ENCODE assay signal across 8 cellular contexts in the genomic region with DNA sequence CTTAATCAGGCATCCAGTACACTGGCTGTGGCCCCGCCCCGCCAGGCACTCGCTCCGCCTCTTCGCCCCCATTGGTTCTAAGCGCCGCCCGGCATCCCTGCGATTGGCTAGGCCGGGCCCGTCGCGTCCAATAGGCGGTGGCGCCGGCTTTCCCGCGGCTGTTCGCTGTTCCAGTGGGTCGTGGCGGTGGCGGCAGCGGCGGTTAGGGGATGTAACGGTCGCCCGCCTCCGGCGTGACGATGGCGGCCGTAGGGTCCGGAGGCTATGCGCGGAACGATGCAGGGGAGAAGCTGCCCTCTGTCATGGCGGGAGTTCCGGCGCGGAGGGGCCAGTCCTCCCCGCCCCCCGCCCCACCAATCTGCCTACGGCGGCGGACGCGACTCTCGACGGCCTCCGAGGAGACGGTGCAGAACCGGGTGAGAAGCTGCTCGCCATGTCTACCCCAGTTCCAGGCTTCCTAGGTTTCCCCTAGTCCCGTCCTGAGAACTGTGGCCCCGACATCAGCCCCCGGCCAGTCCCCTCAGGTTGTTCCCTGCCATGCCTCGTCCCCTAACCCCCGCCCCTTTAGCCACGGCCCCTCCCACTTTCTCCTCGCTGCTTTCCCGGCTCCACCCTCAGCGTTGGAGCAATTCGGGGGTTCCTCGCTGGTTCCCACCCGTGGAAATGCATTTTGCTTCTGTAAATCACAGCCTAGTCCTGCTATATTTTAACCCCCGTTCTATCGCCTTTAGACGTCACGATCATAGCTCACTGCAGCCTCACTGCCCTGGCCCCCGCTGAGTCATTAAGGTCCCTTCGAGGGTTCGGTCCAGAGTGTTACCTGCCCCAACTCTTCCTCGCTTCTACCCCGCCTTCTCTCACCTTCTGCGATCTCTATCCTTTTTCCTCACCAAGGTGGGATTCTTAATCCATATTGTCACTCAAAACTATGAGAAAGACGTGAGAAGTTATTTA. TPM values are rescaled to one million over a fixed set of nuclear protein-coding genes. Genes with fewer than 3 reads are reported as not detected.
DNase-seq lines count a peak whose midpoint lies in the region; ATAC-seq and TF ChIP-seq lines count a peak whose summit lies in the region.

A gene (plus strand): TSS at position 165 of the 954 bp plus-strand sequence. CDS start 75 bp downstream, at position 240.

- peak; percentile 98 for DNase-seq in GM13976 (ENCODE audit: low spot score)
- DNase-seq in NCI-H1436 treated with DMSO at 0.1 percent for 48 hours (lab: John Stamatoyannopoulos, UW) = peak; percentile 92
- peak; percentile 95 for DNase-seq in SW480 (ENCODE audit: low spot score)
- peak; percentile 87 for DNase-seq in activated naive CD8-positive, alpha-beta T cell treated with anti-CD3 and anti-CD28 coated beads, Interleukin-2, amount 50 U/mL, for 16 hours (ENCODE audit: low read depth, low spot score)
- peak; percentile 92 to 94 for DNase-seq in heart right ventricle
- DNase-seq in psoas muscle = peak; percentile 94 to 96
- no peak for DNase-seq in vagina (ENCODE audit: extremely low spot score in 2 of 2)

- H3K36me3 ChIP-seq in heart right ventricle (peaks cover 0 to 8% (median 0%) of the 10 kb centered on the region in 9 donors), psoas muscle (ENCODE audit: insufficient read depth in 1 of 2, low read depth in 1 of 2) (no peaks in the 10 kb centered on the region), vagina (no peaks in the 10 kb centered on the region)

- peak within 1 kb of the TSS; percentile 43 to 75 (median 66) for H3K4me3 ChIP-seq in heart right ventricle
- peak within 1 kb of the TSS; percentile 71 for H3K4me3 ChIP-seq in psoas muscle
- H3K4me3 ChIP-seq in vagina = peak within 1 kb of the TSS; percentile 54 to 63

- TF ChIP-seq POLR2A in vagina (IDR thresholded peaks at IDR 0.05) = no peak

- H3K4me1 ChIP-seq in heart right ventricle (peaks cover 3 to 21% (median 16%) of the 10 kb centered on the region in 9 donors), psoas muscle (peaks cover 19% of the 10 kb centered on the region), vagina (peaks cover 25% of the 10 kb centered on the region)

- 1% methylated on average over 62 to 75 of the region's 76 CpGs for WGBS in heart right ventricle, 2 donors
- WGBS in psoas muscle, 3 donors = 0 to 1% (median 1%) methylated on average over 58 to 76 of the region's 76 CpGs

- no peaks in the 10 kb centered on the region for H3K27me3 ChIP-seq in heart right ventricle
- no peaks in the 10 kb centered on the region for H3K27me3 ChIP-seq in psoas muscle (ENCODE audit: insufficient read depth in 3 of 3, low read length in 2 of 3)
- H3K27me3 ChIP-seq in vagina = no peaks in the 10 kb centered on the region

- peak; percentile 80 for ATAC-seq in HG02840 (IDR thresholded peaks at IDR 0.05; ENCODE audit: low FRiP score, unreplicated experiment)
- peak; percentile 83 to 92 (median 88) for ATAC-seq in heart right ventricle
- peak; percentile 86 to 90 (median 88) for ATAC-seq in psoas muscle

- H3K27ac ChIP-seq in heart right ventricle (peak within 1 kb of the TSS; percentile 86 to 97 (median 92)), psoas muscle (peak within 1 kb of the TSS; percentile 90), vagina (peak within 1 kb of the TSS; percentile 94)

- intact Hi-C loops in heart right ventricle (cut with DNase I) (loop anchor here in 7 of 10 donors (1.0 to 10.0 kb wide), 10 partner anchors 41 to 159 kb away; a partner anchor contains a TSS), psoas muscle (cut with DNase I) (loop anchor here (2.0 to 5.0 kb wide), 5 partner anchors 38 to 116 kb away; a partner anchor contains a TSS), vagina (cut with DNase I) (loop anchor here (5.0 to 10.0 kb wide), 2 partner anchors 58 to 60 kb away; a partner anchor contains a TSS)

- H3K9me3 ChIP-seq in heart right ventricle (no peaks in the 10 kb centered on the region), psoas muscle (no peaks in the 10 kb centered on the region), vagina (no peaks in the 10 kb centered on the region)

- in situ Hi-C loops in GM13976 (cut with MboI; ENCODE audit: low sequenced_read_pairs, unreplicated experiment) = no loop called here

- TF ChIP-seq CTCF in GM13976 (IDR thresholded peaks at IDR 0.05; ENCODE audit: borderline replicate concordance, control extremely low read depth, extremely low read depth, insufficient read depth, missing control alignments) (no peak), heart right ventricle (IDR thresholded peaks at IDR 0.05) (peak in 2 of 9 donors; percentile 1 to 7), psoas muscle (IDR thresholded peaks at IDR 0.05) (no peak), vagina (IDR thresholded peaks at IDR 0.05) (no peak)

RNA-seq across cellular contexts. Expression of the gene that starts here (rescaled TPM):
- 10 to 100 TPM in 7 of 10 donors, 1 to 10 TPM in 3; 6.0 to 33.7 (median 12.9) TPM for total RNA-seq in heart right ventricle
- 10 to 100 TPM in 1 of 2 donors, 1 to 10 TPM in 1; 1.6 to 22.1 TPM for polyA plus RNA-seq in heart right ventricle
- 1 to 10 TPM in 3 of 4 donors, under 1 TPM in 1; 0.81 to 3.8 (median 2.8) TPM for total RNA-seq in psoas muscle
- polyA plus RNA-seq in psoas muscle = 1 to 10 TPM; 2.3 to 7.2 (median 2.6) TPM
- total RNA-seq in vagina = 2.5 TPM

Comparison
In these comparisons a context has a peak if more than half of its experiments do, and no peak if none do; other contexts are left out.
1. DNase-seq: peak in GM13976 (single experiment), NCI-H1436 treated with DMSO at 0.1 percent for 48 hours (single experiment), SW480 (single experiment), activated naive CD8-positive, alpha-beta T cell treated with anti-CD3 and anti-CD28 coated beads, Interleukin-2, amount 50 U/mL, for 16 hours (single experiment), heart right ventricle (2 of 2) and psoas muscle (2 of 2); none in vagina (0 of 2).
2. Peak in every context shown above with its lines, with median percentiles within 50 percentile points of each other: ATAC-seq, H3K27ac ChIP-seq and H3K4me3 ChIP-seq.